In the genomic region with DNA sequence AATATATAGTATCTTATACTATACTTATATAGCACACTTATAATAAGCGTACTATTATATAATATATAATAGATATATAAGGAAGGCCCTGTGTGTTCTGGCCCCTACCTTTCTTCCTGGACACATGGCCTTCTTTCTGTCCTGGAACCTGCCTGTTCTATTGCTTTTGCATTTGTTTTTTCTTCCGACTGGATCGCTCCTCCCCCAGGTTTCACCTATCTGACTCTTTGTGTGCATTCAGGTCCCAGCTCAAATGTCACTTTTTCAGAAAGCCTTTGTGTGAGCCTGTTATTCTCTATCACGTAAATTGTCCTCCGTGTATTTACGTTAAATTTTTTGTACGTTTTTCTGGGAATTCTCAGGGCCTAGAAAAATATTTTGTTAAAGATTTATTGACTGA, we compare ENCODE assay signal across 7 cellular contexts. TPM values are rescaled to one million over a fixed set of nuclear protein-coding genes. Genes with fewer than 3 reads are reported as not detected.
DNase-seq lines count a peak whose midpoint lies in the region; ATAC-seq, FAIRE-seq and TF ChIP-seq lines count a peak whose summit lies in the region.

No MANE protein-coding gene starts in this region.

- H3K4me3 ChIP-seq in SJCRH30: peak overlapping the region; percentile 86
- peak overlapping the region; percentile 63 to 97 for H3K4me3 ChIP-seq in foreskin fibroblast (ENCODE audit: low read depth in 1 of 2, low read length in 2 of 2)
- H3K4me3 ChIP-seq in small intestine (ENCODE audit: low read depth in 1 of 2, low read length in 2 of 2): peak overlapping the region in 1 of 2 donors; percentile 95

- no peaks in the 10 kb centered on the region for H3K9me3 ChIP-seq in SJCRH30 (replicated peaks)
- H3K9me3 ChIP-seq in small intestine (ENCODE audit: control insufficient read depth, low read depth): no peaks in the 10 kb centered on the region

- WGBS in small intestine, 3 donors: 11 to 31% (median 22%) methylated on average over 7 of the region's 7 CpGs

- DNase-seq in HFFc6 (no peak), SJCRH30 (no peak), foreskin fibroblast (no peak), small intestine (no peak), NCI-H524 (lab: John Stamatoyannopoulos, UW) (no peak), GM13976 (ENCODE audit: low spot score) (no peak)

- peaks cover 13% of the 10 kb centered on the region for H3K36me3 Mint-ChIP-seq in HFFc6 (ENCODE audit: low read depth)

- no peaks in the 10 kb centered on the region for H3K9me3 Mint-ChIP-seq in HFFc6

- no peak for ATAC-seq in HG03565 (IDR thresholded peaks at IDR 0.05; ENCODE audit: unreplicated experiment)

- H3K27me3 ChIP-seq in SJCRH30 (no peaks in the 10 kb centered on the region), small intestine (ENCODE audit: control insufficient read depth in 2 of 2, insufficient read depth in 2 of 2, low read length in 2 of 2) (no peaks in the 10 kb centered on the region)

- H3K27ac ChIP-seq in SJCRH30 (peak overlapping the region; percentile 80; the same call in 1 of the 2 replicates), small intestine (ENCODE audit: low read depth in 1 of 2, low read length in 1 of 2) (peak overlapping the region; percentile 59 to 72)

- in situ Hi-C loops in GM13976 (cut with MboI; ENCODE audit: low sequenced_read_pairs, unreplicated experiment): no loop called here

- H3K4me1 ChIP-seq in SJCRH30 (no peaks in the 10 kb centered on the region), small intestine (ENCODE audit: control insufficient read depth in 2 of 2, insufficient read depth in 1 of 2, low read depth in 1 of 2, low read length in 1 of 2) (no peaks in the 10 kb centered on the region)

- H3K36me3 ChIP-seq in SJCRH30 (no peaks in the 10 kb centered on the region), small intestine (ENCODE audit: control insufficient read depth in 2 of 2, insufficient read depth in 2 of 2, low read length in 2 of 2) (no peaks in the 10 kb centered on the region)

- FAIRE-seq in small intestine (lab: Jason Lieb, UNC): no peak

- peak overlapping the region; percentile 96 for H3K27ac Mint-ChIP-seq in HFFc6

- peaks cover 19% of the 10 kb centered on the region for H3K4me1 Mint-ChIP-seq in HFFc6 (ENCODE audit: low read depth)

- TF ChIP-seq CTCF in HFFc6 (IDR thresholded peaks at IDR 0.05) (no peak), foreskin fibroblast (IDR thresholded peaks at IDR 0.05; ENCODE audit: low read depth, low read length) (no peak), GM13976 (IDR thresholded peaks at IDR 0.05; ENCODE audit: borderline replicate concordance, control extremely low read depth, extremely low read depth, insufficient read depth, missing control alignments) (no peak)

- H3K4me3 Mint-ChIP-seq in HFFc6: peak overlapping the region; percentile 95

- H3K27me3 Mint-ChIP-seq in HFFc6 (ENCODE audit: insufficient read depth): peaks cover 4% of the 10 kb centered on the region

RNA-seq across cellular contexts. Expression of gene TRIM8, which starts 2.9 kb away (rescaled TPM):
- total RNA-seq in HFFc6 (2021; fragmentation: NEBNext Ultra II Directional; extraction: Animal tissue kit (Norgen Biotek cat#: 25700)): 100 to 1,000 TPM; 123 to 148 (median 135) TPM
- 66.6 and 67.3 TPM in 2 replicates for total RNA-seq in SJCRH30 (2014; rRNA removed; shearing (Covaris generic))
- polyA plus RNA-seq in small intestine: 10 to 100 TPM; 38.1 to 65.1 (median 39.8) TPM
